In the genomic region with DNA sequence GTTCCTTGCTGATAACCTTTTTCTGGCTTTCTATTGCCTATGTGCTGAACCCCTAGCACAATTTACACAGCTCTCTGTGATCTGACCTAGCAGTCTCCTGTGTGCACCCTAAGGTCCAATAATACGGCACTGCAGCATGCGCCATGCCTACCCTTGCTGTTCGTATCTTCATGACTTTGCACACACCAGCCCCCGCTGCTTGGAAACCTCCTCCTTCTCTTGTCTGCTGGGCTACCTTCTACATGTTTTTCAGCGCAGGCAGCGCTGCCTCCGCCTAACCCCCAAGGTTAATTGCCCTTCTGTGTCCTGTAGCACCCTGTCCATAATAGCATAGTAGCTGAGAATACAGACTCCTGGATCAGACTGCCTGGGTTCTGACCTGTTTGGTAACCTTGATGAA, we compare ENCODE assay signal across 11 cellular contexts. TPM values are rescaled to one million over a fixed set of nuclear protein-coding genes. Genes with fewer than 3 reads are reported as not detected.
A peak's percentile ranks its signal among the peaks of the same experiment; 100 is the strongest.
DNase-seq lines count a peak whose midpoint lies in the region; ATAC-seq lines count a peak whose summit lies in the region.
"Had no signal": no experiment of that assay in that cellular context is flagged by ENCODE, and none has a peak within 500 bp of the region (broad histone marks: within the 10 kb centered on the region; RNA-seq: fewer than 3 reads in every experiment).

No MANE protein-coding gene starts in this region.

- H3K36me3 Mint-ChIP-seq in activated CD8-positive, alpha-beta memory T cell treated with anti-CD3 and anti-CD28 coated beads, Interleukin-2, amount 10 ng/mL, durations not matched to agents 7 days and 5 days, result peaks cover 1% of the 10 kb centered on the region
- H3K36me3 Mint-ChIP-seq in activated CD4-positive, alpha-beta memory T cell treated with anti-CD3 and anti-CD28 coated beads, Interleukin-2, amount 10 ng/mL, durations not matched to agents 7 days and 5 days (ENCODE audit: low read depth), result no peaks in the 10 kb centered on the region

- POLR2A ChIA-PET in activated CD4-positive, alpha-beta memory T cell treated with anti-CD3 and anti-CD28 coated beads, Interleukin-2, amount 10 ng/mL, durations not matched to agents 7 days and 5 days (lab: Charles Lee), result interaction anchor here (1.0 to 2.0 kb wide), 7 partner anchors 11 to 289 kb away, joined by 3 to 7 read pairs (median 4); a partner anchor contains a TSS

- DNase-seq in activated CD8-positive, alpha-beta memory T cell treated with anti-CD3 and anti-CD28 coated beads, Interleukin-2, amount 10 ng/mL, durations not matched to agents 7 days and 5 days, result no peak
- no peak for DNase-seq in activated CD8-positive, alpha-beta memory T cell treated with anti-CD3 and anti-CD28 coated beads for 24 hours
- DNase-seq in activated CD4-positive, alpha-beta memory T cell treated with anti-CD3 and anti-CD28 coated beads, Interleukin-2, amount 10 ng/mL, durations not matched to agents 7 days and 5 days, result no peak
- no peak for DNase-seq in stimulated activated naive CD4-positive, alpha-beta T cell treated with Interleukin-2 at 50 U/mL for 16 hours (lab: John Stamatoyannopoulos, UW)
- no peak for DNase-seq in activated gamma-delta T cell treated with Interleukin-2 at 50 U/mL for 16 hours
- DNase-seq: substantia nigra had no signal

- H3K27ac ChIP-seq in iPS-20b (ENCODE audit: low read length) (no peak overlapping the region), subcutaneous abdominal adipose tissue (ENCODE audit: low read depth, low read length) (no peak overlapping the region)
- H3K27ac ChIP-seq: SJSA1 had no signal

- H3K27me3 ChIP-seq in iPS-20b (ENCODE audit: insufficient read depth, low read length) (no peaks in the 10 kb centered on the region), subcutaneous abdominal adipose tissue (ENCODE audit: control insufficient read depth in 5 of 5, insufficient read depth in 4 of 5, low read length in 5 of 5) (no peaks in the 10 kb centered on the region)
- H3K27me3 ChIP-seq: SJSA1 had no signal

- peak overlapping the region; percentile 6 for H3K27ac Mint-ChIP-seq in activated CD8-positive, alpha-beta memory T cell treated with anti-CD3 and anti-CD28 coated beads, Interleukin-2, amount 10 ng/mL, durations not matched to agents 7 days and 5 days
- H3K27ac Mint-ChIP-seq in activated CD4-positive, alpha-beta memory T cell treated with anti-CD3 and anti-CD28 coated beads, Interleukin-2, amount 10 ng/mL, durations not matched to agents 7 days and 5 days, result peak overlapping the region; percentile 70

- ATAC-seq in activated CD8-positive, alpha-beta memory T cell treated with anti-CD3 and anti-CD28 coated beads, Interleukin-2, amount 10 ng/mL, durations not matched to agents 7 days and 5 days, result no peak
- no peak for ATAC-seq in HG03378 (IDR thresholded peaks at IDR 0.05; ENCODE audit: unreplicated experiment)

- H3K4me1 ChIP-seq in iPS-20b (ENCODE audit: insufficient read depth, low read length), result peaks cover 23% of the 10 kb centered on the region; the same call in 1 of the 2 replicates
- H3K4me1 ChIP-seq in subcutaneous abdominal adipose tissue (ENCODE audit: control insufficient read depth in 5 of 5, insufficient read depth in 5 of 5, low read length in 5 of 5), result peaks cover 19 to 88% (median 75%) of the 10 kb centered on the region in 5 donors

- no peaks in the 10 kb centered on the region for H3K9me3 Mint-ChIP-seq in activated CD8-positive, alpha-beta memory T cell treated with anti-CD3 and anti-CD28 coated beads, Interleukin-2, amount 10 ng/mL, durations not matched to agents 7 days and 5 days (ENCODE audit: low read depth)
- H3K9me3 Mint-ChIP-seq in activated CD4-positive, alpha-beta memory T cell treated with anti-CD3 and anti-CD28 coated beads, Interleukin-2, amount 10 ng/mL, durations not matched to agents 7 days and 5 days, result no peaks in the 10 kb centered on the region

- H3K9me3 ChIP-seq in iPS-20b (ENCODE audit: insufficient read depth, low read depth, low read length) (no peaks in the 10 kb centered on the region), subcutaneous abdominal adipose tissue (ENCODE audit: control insufficient read depth in 5 of 5, low read length in 5 of 5) (no peaks in the 10 kb centered on the region)
- H3K9me3 ChIP-seq: SJSA1 had no signal

- H3K9ac ChIP-seq in iPS-20b (ENCODE audit: low read depth, low read length) (peak overlapping the region; percentile 70; the same call in 1 of the 2 replicates), subcutaneous abdominal adipose tissue (ENCODE audit: low read length in 5 of 5) (peak overlapping the region in 3 of 5 donors; percentile 92 to 98 (median 92))

- H3K27me3 Mint-ChIP-seq in activated CD8-positive, alpha-beta memory T cell treated with anti-CD3 and anti-CD28 coated beads, Interleukin-2, amount 10 ng/mL, durations not matched to agents 7 days and 5 days, result no peaks in the 10 kb centered on the region
- H3K27me3 Mint-ChIP-seq in activated CD4-positive, alpha-beta memory T cell treated with anti-CD3 and anti-CD28 coated beads, Interleukin-2, amount 10 ng/mL, durations not matched to agents 7 days and 5 days, result no peaks in the 10 kb centered on the region

- H3K4me3 Mint-ChIP-seq in activated CD8-positive, alpha-beta memory T cell treated with anti-CD3 and anti-CD28 coated beads, Interleukin-2, amount 10 ng/mL, durations not matched to agents 7 days and 5 days, result peak overlapping the region; percentile 90
- H3K4me3 Mint-ChIP-seq in activated CD4-positive, alpha-beta memory T cell treated with anti-CD3 and anti-CD28 coated beads, Interleukin-2, amount 10 ng/mL, durations not matched to agents 7 days and 5 days, result peak overlapping the region; percentile 88

- H3K4me3 ChIP-seq in iPS-20b (ENCODE audit: low read length) (peak overlapping the region; percentile 75), subcutaneous abdominal adipose tissue (ENCODE audit: low read depth in 1 of 5, low read length in 5 of 5) (peak overlapping the region in 4 of 5 donors; percentile 87 to 96 (median 90))

- H3K36me3 ChIP-seq in iPS-20b (ENCODE audit: insufficient read depth, low read depth, low read length) (no peaks in the 10 kb centered on the region), subcutaneous abdominal adipose tissue (ENCODE audit: control insufficient read depth in 5 of 5, insufficient read depth in 5 of 5, low read length in 5 of 5) (peaks cover 0 to 12% (median 0%) of the 10 kb centered on the region in 5 donors)

- CTCF ChIA-PET in activated CD8-positive, alpha-beta memory T cell treated with anti-CD3 and anti-CD28 coated beads, Interleukin-2, amount 10 ng/mL, durations not matched to agents 7 days and 5 days (lab: Charles Lee), result interaction anchor here (1.0 to 12.9 kb wide), 6 partner anchors 13 to 91 kb away, joined by 3 to 300 read pairs (median 5); a partner anchor contains a TSS
- CTCF ChIA-PET in activated CD4-positive, alpha-beta memory T cell treated with anti-CD3 and anti-CD28 coated beads, Interleukin-2, amount 10 ng/mL, durations not matched to agents 7 days and 5 days (lab: Charles Lee), result interaction anchor here (0.9 to 9.1 kb wide), 7 partner anchors 12 to 91 kb away, joined by 3 to 151 read pairs (median 6); a partner anchor contains a TSS

- peaks cover 51% of the 10 kb centered on the region for H3K4me1 Mint-ChIP-seq in activated CD8-positive, alpha-beta memory T cell treated with anti-CD3 and anti-CD28 coated beads, Interleukin-2, amount 10 ng/mL, durations not matched to agents 7 days and 5 days
- H3K4me1 Mint-ChIP-seq in activated CD4-positive, alpha-beta memory T cell treated with anti-CD3 and anti-CD28 coated beads, Interleukin-2, amount 10 ng/mL, durations not matched to agents 7 days and 5 days, result peaks cover 60% of the 10 kb centered on the region

RNA-seq across cellular contexts. Expression of a gene that starts 1.4 kb away (rescaled TPM):
- total RNA-seq in activated CD8-positive, alpha-beta memory T cell treated with anti-CD3 and anti-CD28 coated beads, Interleukin-2, amount 10 ng/mL, durations not matched to agents 7 days and 5 days, result 10 to 100 TPM; 70.5 to 75.7 TPM
- total RNA-seq in activated CD4-positive, alpha-beta memory T cell treated with anti-CD3 and anti-CD28 coated beads, Interleukin-2, amount 10 ng/mL, durations not matched to agents 7 days and 5 days, result 10 to 100 TPM; 72.0 to 73.7 TPM

RNA-seq across cellular contexts. Expression of a gene that starts 11.6 kb away (rescaled TPM):
- not detected for total RNA-seq in activated CD8-positive, alpha-beta memory T cell treated with anti-CD3 and anti-CD28 coated beads, Interleukin-2, amount 10 ng/mL, durations not matched to agents 7 days and 5 days
- not detected for total RNA-seq in activated CD4-positive, alpha-beta memory T cell treated with anti-CD3 and anti-CD28 coated beads, Interleukin-2, amount 10 ng/mL, durations not matched to agents 7 days and 5 days
- total RNA-seq: mononuclear cell, SJSA1 had no signal

RNA-seq across cellular contexts. Expression of a gene that starts 26.8 kb away (rescaled TPM):
- total RNA-seq in activated CD8-positive, alpha-beta memory T cell treated with anti-CD3 and anti-CD28 coated beads, Interleukin-2, amount 10 ng/mL, durations not matched to agents 7 days and 5 days, result 1 to 10 TPM; 1.1 to 1.3 TPM
- 1 to 10 TPM; 1.3 to 1.5 TPM for total RNA-seq in activated CD4-positive, alpha-beta memory T cell treated with anti-CD3 and anti-CD28 coated beads, Interleukin-2, amount 10 ng/mL, durations not matched to agents 7 days and 5 days

RNA-seq across cellular contexts. Expression of a gene that starts 29.9 kb away (rescaled TPM):
- total RNA-seq in activated CD8-positive, alpha-beta memory T cell treated with anti-CD3 and anti-CD28 coated beads, Interleukin-2, amount 10 ng/mL, durations not matched to agents 7 days and 5 days, result not detected
- not detected for total RNA-seq in activated CD4-positive, alpha-beta memory T cell treated with anti-CD3 and anti-CD28 coated beads, Interleukin-2, amount 10 ng/mL, durations not matched to agents 7 days and 5 days
- total RNA-seq: mononuclear cell, SJSA1 had no signal

RNA-seq across cellular contexts. Expression of a gene that starts 30.6 kb away (rescaled TPM):
- not detected for total RNA-seq in activated CD8-positive, alpha-beta memory T cell treated with anti-CD3 and anti-CD28 coated beads, Interleukin-2, amount 10 ng/mL, durations not matched to agents 7 days and 5 days
- total RNA-seq in activated CD4-positive, alpha-beta memory T cell treated with anti-CD3 and anti-CD28 coated beads, Interleukin-2, amount 10 ng/mL, durations not matched to agents 7 days and 5 days, result not detected
- total RNA-seq: SJSA1 had no signal
